ENCODE assay signal across 31 cellular contexts in genomic region chr6:168385858-168386735, GRCh38. TPM values are rescaled to one million over a fixed set of nuclear protein-coding genes. Genes with fewer than 3 reads are reported as not detected.
DNase-seq lines count a peak whose midpoint lies in the region; ATAC-seq and TF ChIP-seq lines count a peak whose summit lies in the region.
"Had no signal": no experiment of that assay in that cellular context is flagged by ENCODE, and none has a peak within 500 bp of the region (broad histone marks: within the 10 kb centered on the region; RNA-seq: fewer than 3 reads in every experiment).

No MANE protein-coding gene starts in this region.

- H3K9me3 Mint-ChIP-seq in activated CD8-positive, alpha-beta T cell treated with anti-CD3 and anti-CD28 coated beads for 36 hours, result no peaks in the 10 kb centered on the region
- H3K9me3 Mint-ChIP-seq: stimulated activated naive CD8-positive, alpha-beta T cell treated with anti-CD3 and anti-CD28 coated beads, Interleukin-15, Interleukin-2, amounts not matched to agents 100 ng/mL and 50 ng/mL, for 24 hours had no signal

- H3K27ac Mint-ChIP-seq in activated CD8-positive, alpha-beta T cell treated with anti-CD3 and anti-CD28 coated beads for 36 hours, result no peak overlapping the region
- H3K27ac Mint-ChIP-seq: activated naive CD8-positive, alpha-beta T cell; CD4-positive, CD25-positive, alpha-beta regulatory T cell; memory B cell; stimulated activated naive CD8-positive, alpha-beta T cell treated with anti-CD3 and anti-CD28 coated beads, Interleukin-15, Interleukin-2, amounts not matched to agents 100 ng/mL and 50 ng/mL, for 24 hours had no signal

- no peaks in the 10 kb centered on the region for H3K4me1 Mint-ChIP-seq in activated CD8-positive, alpha-beta T cell treated with anti-CD3 and anti-CD28 coated beads for 36 hours (ENCODE audit: low read depth)
- H3K4me1 Mint-ChIP-seq: CD4-positive, CD25-positive, alpha-beta regulatory T cell; memory B cell had no signal

- peak; percentile 2 for DNase-seq in NCI-H2171 treated with DMSO at 0.1 percent for 48 hours (lab: John Stamatoyannopoulos, UW)
- no peak for DNase-seq in NCI-H2171 (lab: John Stamatoyannopoulos, UW)
- peak; percentile 44 for DNase-seq in COLO668 (lab: John Stamatoyannopoulos, UW; ENCODE audit: unreplicated experiment)
- peak; percentile 63 for DNase-seq in NCI-H2029 (lab: John Stamatoyannopoulos, UW)
- DNase-seq in mucosa of descending colon, result peak in 1 of 3 donors; percentile 22
- no peak for DNase-seq in activated CD8-positive, alpha-beta T cell treated with anti-CD3 and anti-CD28 coated beads for 36 hours
- DNase-seq in tibial nerve (ENCODE audit: low spot score in 2 of 2), result no peak
- no peak for DNase-seq in globus pallidus (ENCODE audit: low spot score)
- DNase-seq: activated CD4-positive, alpha-beta T cell treated with anti-CD3 and anti-CD28 coated beads for 4 hours; aorta; CD4-positive, CD25-positive, alpha-beta regulatory T cell; colonic mucosa; effector memory CD4-positive, alpha-beta T cell; hypothalamus; NCI-H1436 treated with DMSO at 0.1 percent for 48 hours; NCI-H2227 treated with DMSO at 0.1 percent for 48 hours; OCI-M1; stimulated activated CD8-positive, alpha-beta memory T cell treated with anti-CD3 and anti-CD28 coated beads, Interleukin-4, amount 100 ng/mL, for 48 hours; T-helper 9 cell; WERI-Rb-1 had no signal

- TF ChIP-seq CTCF in mucosa of descending colon (IDR thresholded peaks at IDR 0.05) (no peak), tibial nerve (IDR thresholded peaks at IDR 0.05) (no peak)
- no peak for TF ChIP-seq CTCF in activated CD8-positive, alpha-beta T cell treated with anti-CD3 and anti-CD28 coated beads for 36 hours (IDR thresholded peaks at IDR 0.05)

- no peak overlapping the region for H3K4me3 Mint-ChIP-seq in activated CD8-positive, alpha-beta T cell treated with anti-CD3 and anti-CD28 coated beads for 36 hours
- H3K4me3 Mint-ChIP-seq: activated naive CD8-positive, alpha-beta T cell; CD4-positive, CD25-positive, alpha-beta regulatory T cell; memory B cell; stimulated activated naive CD8-positive, alpha-beta T cell treated with anti-CD3 and anti-CD28 coated beads, Interleukin-15, Interleukin-2, amounts not matched to agents 100 ng/mL and 50 ng/mL, for 24 hours had no signal

- POLR2A ChIA-PET in activated CD8-positive, alpha-beta T cell treated with anti-CD3 and anti-CD28 coated beads for 36 hours (lab: Charles Lee), result no interaction called here

- no peaks in the 10 kb centered on the region for H3K36me3 ChIP-seq in mucosa of descending colon (ENCODE audit: low read depth)
- no peaks in the 10 kb centered on the region for H3K36me3 ChIP-seq in tibial nerve
- H3K36me3 ChIP-seq: colonic mucosa, SJSA1, WERI-Rb-1 had no signal

- H3K4me1 ChIP-seq in mucosa of descending colon (ENCODE audit: low read depth) (no peaks in the 10 kb centered on the region), tibial nerve (peaks cover 0 to 18% (median 0%) of the 10 kb centered on the region in 4 donors)
- H3K4me1 ChIP-seq: A549, colonic mucosa, SJSA1 had no signal

- no peaks in the 10 kb centered on the region for H3K27me3 Mint-ChIP-seq in activated CD8-positive, alpha-beta T cell treated with anti-CD3 and anti-CD28 coated beads for 36 hours
- H3K27me3 Mint-ChIP-seq: CD4-positive, CD25-positive, alpha-beta regulatory T cell; memory B cell; stimulated activated naive CD8-positive, alpha-beta T cell treated with anti-CD3 and anti-CD28 coated beads, Interleukin-15, Interleukin-2, amounts not matched to agents 100 ng/mL and 50 ng/mL, for 24 hours had no signal

- no peak for TF ChIP-seq POLR2A in tibial nerve (IDR thresholded peaks at IDR 0.05)

- CTCF ChIA-PET in activated CD8-positive, alpha-beta T cell treated with anti-CD3 and anti-CD28 coated beads for 36 hours (lab: Charles Lee), result no interaction called here

- H3K9me3 ChIP-seq in mucosa of descending colon (no peaks in the 10 kb centered on the region), tibial nerve (no peaks in the 10 kb centered on the region)
- H3K9me3 ChIP-seq: A549, colonic mucosa had no signal

- no peaks in the 10 kb centered on the region for H3K36me3 Mint-ChIP-seq in activated CD8-positive, alpha-beta T cell treated with anti-CD3 and anti-CD28 coated beads for 36 hours (ENCODE audit: low read depth)
- H3K36me3 Mint-ChIP-seq: activated naive CD8-positive, alpha-beta T cell; CD4-positive, CD25-positive, alpha-beta regulatory T cell; memory B cell had no signal

- intact Hi-C loops in mucosa of descending colon (cut with DNase I, micrococcal nuclease), result no loop called here
- intact Hi-C loops in activated CD8-positive, alpha-beta T cell treated with anti-CD3 and anti-CD28 coated beads for 36 hours (cut with micrococcal nuclease), result no loop called here

- TF ChIP-seq EP300 in tibial nerve (IDR thresholded peaks at IDR 0.05), result no peak

- no peaks in the 10 kb centered on the region for H3K27me3 ChIP-seq in tibial nerve
- H3K27me3 ChIP-seq: colonic mucosa, SJSA1 had no signal

- peak; percentile 48 for ATAC-seq in mucosa of descending colon
- no peak for ATAC-seq in activated CD8-positive, alpha-beta T cell treated with anti-CD3 and anti-CD28 coated beads for 36 hours
- ATAC-seq: A549, right cardiac atrium had no signal

- no peak overlapping the region for H3K4me3 ChIP-seq in mucosa of descending colon
- no peak overlapping the region for H3K4me3 ChIP-seq in tibial nerve
- H3K4me3 ChIP-seq: A549, colonic mucosa, SJSA1 had no signal

- H3K27ac ChIP-seq in tibial nerve, result no peak overlapping the region
- H3K27ac ChIP-seq: A549, colonic mucosa, epithelial cell of prostate, HL-60, KMS-11, RWPE1, SJSA1, WERI-Rb-1 had no signal

- 88 to 89% methylated on average over 8 to 9 of the region's 9 CpGs for WGBS in tibial nerve, 2 donors

RNA-seq across cellular contexts. Expression of gene SMOC2, which starts 54.9 kb away (rescaled TPM):
- total RNA-seq in mucosa of descending colon (10 to 100 TPM; 11.4 to 40.4 (median 18.8) TPM), tibial nerve (100 to 1,000 TPM in 3 of 4 donors, 10 to 100 TPM in 1; 74.7 to 139 (median 118) TPM)
- total RNA-seq in activated CD8-positive, alpha-beta T cell treated with anti-CD3 and anti-CD28 coated beads for 36 hours, result not detected
- total RNA-seq: activated CD8-positive, alpha-beta memory T cell treated with anti-CD3 and anti-CD28 coated beads for 36 hours; CD4-positive, CD25-positive, alpha-beta regulatory T cell; SJSA1 had no signal

Comparison
In these comparisons a context has a peak if more than half of its experiments do, and no peak if none do; other contexts are left out.
1. DNase-seq: peak in NCI-H2171 treated with DMSO at 0.1 percent for 48 hours (single experiment), COLO668 (single experiment) and NCI-H2029 (single experiment); none in NCI-H2171 (single experiment), activated CD8-positive, alpha-beta T cell treated with anti-CD3 and anti-CD28 coated beads for 36 hours (single experiment), tibial nerve (0 of 2) and globus pallidus (single experiment).
2. RNA of gene SMOC2, which starts 54.9 kb away (total RNA-seq): 74.7 to 139 TPM in tibial nerve and 11.4 to 40.4 TPM in mucosa of descending colon; not detected in activated CD8-positive, alpha-beta T cell treated with anti-CD3 and anti-CD28 coated beads for 36 hours; every median in the first group is over 10 times any median in the second.